In genomic region chr4:6687947-6688878, GRCh38 we compare ENCODE assay signal across 12 cellular contexts. TPM values are rescaled to one million over a fixed set of nuclear protein-coding genes. Genes with fewer than 3 reads are reported as not detected.
DNase-seq lines count a peak whose midpoint lies in the region; ATAC-seq, FAIRE-seq and TF ChIP-seq lines count a peak whose summit lies in the region.
"Had no signal": no experiment of that assay in that cellular context is flagged by ENCODE, and none has a peak within 500 bp of the region (broad histone marks: within the 10 kb centered on the region; RNA-seq: fewer than 3 reads in every experiment).

No MANE protein-coding gene starts in this region.

- intact Hi-C loops in Calu3 (cut with micrococcal nuclease; ENCODE audit: unreplicated experiment) (loop anchor here (2.0 kb wide), 1 partner anchor 13 kb away; a partner anchor contains a TSS), K562 (cut with micrococcal nuclease) (no loop called here), natural killer cell (cut with micrococcal nuclease) (loop anchor here (2.0 kb wide), 2 partner anchors 21 to 47 kb away; partner anchors contain the start of genes MRFAP1 and MRFAP1L1), heart right ventricle (cut with DNase I) (no loop called here)

- no peak for TF ChIP-seq CTCF in Calu3 (IDR thresholded peaks at IDR 0.05; ENCODE audit: unreplicated experiment)
- TF ChIP-seq CTCF in LNCAP (IDR thresholded peaks at IDR 0.05) = peak; percentile 35; the same call in 1 of the 2 replicates
- peak in 1 of 3 experiments; percentile 27; a peak in 2 of 6 replicates for TF ChIP-seq CTCF in K562 (IDR thresholded peaks at IDR 0.05 in 2 of 3, conservative IDR thresholded peaks at IDR 0.05 in 1 of 3; ENCODE audit: insufficient read depth in 2 of 3, low read depth in 1 of 3, low read length in 3 of 3)
- no peak for TF ChIP-seq CTCF in natural killer cell (IDR thresholded peaks at IDR 0.05)
- TF ChIP-seq CTCF in heart right ventricle (IDR thresholded peaks at IDR 0.05) = no peak

- peak overlapping the region; percentile 96 for H3K27ac Mint-ChIP-seq in Calu3 (ENCODE audit: unreplicated experiment)
- H3K27ac Mint-ChIP-seq in natural killer cell = peak overlapping the region; percentile 97 to 98

- TF ChIP-seq EP300 in K562 (IDR thresholded peaks at IDR 0.05; ENCODE audit: low read length) = no peak

- CTCF ChIA-PET in Calu3 (lab: Charles Lee) (interaction anchor here (0.6 to 3.1 kb wide), 5 partner anchors 13 to 1104 kb away, joined by 4 to 26 read pairs (median 5); no protein-coding TSS in a partner anchor), K562 (lab: Yijun Ruan, JAX; ENCODE audit: low intra/inter-chr PET ratio) (interaction anchor here (0.6 kb wide), 1 partner anchor 12 kb away, joined by 5 read pairs; no protein-coding TSS in a partner anchor)

- 73% methylated on average over 24 of the region's 24 CpGs for WGBS in K562 (ENCODE audit: insufficient coverage, low coverage, missing lambda C conversion rate)
- WGBS in heart right ventricle, 2 donors = 88 to 90% methylated on average over 24 of the region's 24 CpGs

- TF ChIP-seq RAD21 in K562 (CRISPR knock-in tag; conservative IDR thresholded peaks at IDR 0.05 in 1 of 2, IDR thresholded peaks at IDR 0.05 in 1 of 2) = no peak

- POLR2A ChIA-PET in K562 (lab: Yijun Ruan, JAX) = interaction anchor here (1.4 to 4.8 kb wide), 3 partner anchors 12 to 15 kb away, joined by 4 to 25 read pairs (median 13); a partner anchor contains a TSS

- H3K4me3 Mint-ChIP-seq in Calu3 (ENCODE audit: low read depth, unreplicated experiment) (peak overlapping the region; percentile 60), natural killer cell (peak overlapping the region; percentile 98)

- H3K27ac ChIP-seq in K562 (ENCODE audit: extremely low read depth, low read depth, low read length) (peak overlapping the region; percentile 74), heart right ventricle (peak overlapping the region in 3 of 10 donors; percentile 9 to 85 (median 15))
- H3K27ac ChIP-seq: gastrocnemius medialis, ovary had no signal

- peak; percentile 56 for FAIRE-seq in K562 (lab: Jason Lieb, UNC)
- FAIRE-seq in frontal cortex (lab: Jason Lieb, UNC) = no peak

- TF ChIP-seq POLR2A in K562 (conservative IDR thresholded peaks at IDR 0.05) = no peak

- H3K4me3 ChIP-seq in K562 (no peak overlapping the region), heart right ventricle (peak overlapping the region in 1 of 10 donors; percentile 18)
- H3K4me3 ChIP-seq: adrenal gland, gastrocnemius medialis, ovary had no signal

- H3K4me2 ChIP-seq in K562 (ENCODE audit: insufficient read depth, low read length) = peak overlapping the region; percentile 79

- no peaks in the 10 kb centered on the region for H3K9me1 ChIP-seq in K562 (ENCODE audit: control insufficient read depth, insufficient read depth, low read length)

- peak; percentile 36 for DNase-seq in Calu3
- DNase-seq in K562 (ENCODE audit: extremely low read depth in 1 of 4, low spot score in 3 of 4) = peak in 1 of 4 experiments; percentile 39
- no peak for DNase-seq in natural killer cell
- DNase-seq in heart right ventricle = no peak
- DNase-seq in frontal cortex (ENCODE audit: low spot score in 2 of 2) = no peak
- DNase-seq: gastrocnemius medialis had no signal

- H3K9ac ChIP-seq in K562 (ENCODE audit: insufficient read depth in 1 of 2, low read depth in 2 of 2, low read length in 2 of 2) = peak overlapping the region; percentile 66 to 77

- H3K9me3 ChIP-seq in K562 (replicated peaks; ENCODE audit: control insufficient read depth, insufficient read depth, low read depth, low read length) = no peaks in the 10 kb centered on the region
- no peaks in the 10 kb centered on the region for H3K9me3 ChIP-seq in heart right ventricle
- H3K9me3 ChIP-seq: adrenal gland, gastrocnemius medialis, ovary had no signal

- H3K36me3 ChIP-seq in K562 (ENCODE audit: control insufficient read depth, insufficient read depth, low read length) (no peaks in the 10 kb centered on the region), heart right ventricle (no peaks in the 10 kb centered on the region)
- H3K36me3 ChIP-seq: adrenal gland, gastrocnemius medialis, ovary had no signal

- H3K4me1 Mint-ChIP-seq in Calu3 (ENCODE audit: low read depth, unreplicated experiment) (peaks cover 34% of the 10 kb centered on the region), natural killer cell (peaks cover 46 to 72% of the 10 kb centered on the region in 2 donors)

- H3K36me3 Mint-ChIP-seq in Calu3 (ENCODE audit: insufficient read depth, unreplicated experiment) = peaks cover 34% of the 10 kb centered on the region
- H3K36me3 Mint-ChIP-seq in natural killer cell = no peaks in the 10 kb centered on the region

- H2AFZ ChIP-seq in K562 (ENCODE audit: low read depth, low read length) = peak overlapping the region; percentile 98

- H4K20me1 ChIP-seq in K562 (replicated peaks; ENCODE audit: control insufficient read depth, insufficient read depth, low read length) = no peaks in the 10 kb centered on the region

- no TSS peak for BruUV-seq in Calu3 (replicated peaks; lab: Mats Ljungman, UMichigan)
- BruUV-seq in K562 (replicated peaks; lab: Mats Ljungman, UMichigan) = no TSS peak

- H3K4me1 ChIP-seq in K562 (replicated peaks in 1 of 2; ENCODE audit: control insufficient read depth in 2 of 2, insufficient read depth in 2 of 2, low read length in 2 of 2) (peaks cover 32 to 46% of the 10 kb centered on the region in 2 experiments), heart right ventricle (peaks cover 0 to 37% (median 0%) of the 10 kb centered on the region in 9 donors)
- H3K4me1 ChIP-seq: gastrocnemius medialis had no signal

- H3K9me3 Mint-ChIP-seq in Calu3 (ENCODE audit: low read depth, unreplicated experiment) (no peaks in the 10 kb centered on the region), natural killer cell (no peaks in the 10 kb centered on the region)

- in situ Hi-C loops in K562 (cut with MboI) = no loop called here

- H3K79me2 ChIP-seq in K562 (ENCODE audit: control insufficient read depth, insufficient read depth, low read length) = no peaks in the 10 kb centered on the region

- H3K27me3 Mint-ChIP-seq in Calu3 (ENCODE audit: unreplicated experiment) = no peaks in the 10 kb centered on the region
- H3K27me3 Mint-ChIP-seq in natural killer cell (ENCODE audit: low read depth in 2 of 2) = no peaks in the 10 kb centered on the region

- H3K27me3 ChIP-seq in K562 (ENCODE audit: control insufficient read depth in 2 of 2, insufficient read depth in 2 of 2, low read length in 2 of 2) = no peaks in the 10 kb centered on the region
- no peaks in the 10 kb centered on the region for H3K27me3 ChIP-seq in heart right ventricle
- H3K27me3 ChIP-seq: adrenal gland, gastrocnemius medialis, ovary had no signal

- ATAC-seq in K562 = no peak
- peak in 1 of 3 donors; percentile 0 for ATAC-seq in natural killer cell
- no peak for ATAC-seq in GM21717 (IDR thresholded peaks at IDR 0.05; ENCODE audit: unreplicated experiment)
- ATAC-seq in HG03354 (IDR thresholded peaks at IDR 0.05; ENCODE audit: poor library complexity, severe bottlenecking, unreplicated experiment) = no peak
- ATAC-seq in heart right ventricle = no peak
- ATAC-seq: gastrocnemius medialis had no signal

RNA-seq across cellular contexts. Expression of gene S100P, which starts 5.5 kb away (rescaled TPM):
- 365 and 600 TPM in 2 replicates for total RNA-seq in Calu3 (2022)
- 1.7 TPM in 1 of 2 replicates, not detected in the other for total RNA-seq in K562 (2011; cell fraction: chromatin; rRNA removed; ENCODE audit: low replicate concordance)
- total RNA-seq in K562 (2011; cell fraction: nucleolus; rRNA removed) = 0.33 and 0.53 TPM in 2 replicates
- 0.81 TPM in 1 of 2 replicates, not detected in the other for total RNA-seq in K562 (2011; cell fraction: nucleoplasm; rRNA removed)
- total RNA-seq in K562 (2014; rRNA removed) = 5.8 and 7.5 TPM in 2 replicates
- 7.4 and 13.7 TPM in 2 replicates for total RNA-seq in K562 (2014; rRNA removed; fragmentation: Illumina TruSeq; extraction: Trizol)
- 7.2 and 7.5 TPM in 2 replicates for total RNA-seq in K562 (2015; rRNA removed; fragmentation: Illumina TruSeq; extraction: Trizol)
- total RNA-seq in K562 (2021) = 13.2 and 16.8 TPM in 2 replicates
- polyA plus RNA-seq in K562 (2011; rRNA removed) = 2.7 and 4.1 TPM in 2 replicates
- polyA plus RNA-seq in K562 (2011; cell fraction: cytosol; rRNA removed) = 0.55 and 3.2 TPM in 2 replicates
- 0.30 and 1.6 TPM in 2 replicates for polyA plus RNA-seq in K562 (2011; cell fraction: nucleus; rRNA removed)
- 11.5 and 304 TPM in 2 replicates for polyA plus RNA-seq in K562 (2012)
- 6.9 and 7.4 TPM in 2 replicates for polyA plus RNA-seq in K562 (2014; fragmentation: Illumina TruSeq; extraction: Trizol)
- 10 to 100 TPM; 21.0 to 23.8 TPM for polyA plus RNA-seq in K562 (2014; fragmentation: Nextera tagmentation; extraction: Ambion mirVana)
- polyA plus RNA-seq in K562 (2014; rRNA removed) = 5.5 and 5.7 TPM in 2 replicates
- 0.15 and 0.25 TPM in 2 replicates for polyA minus RNA-seq in K562 (2011; rRNA and poly(A)+ RNA removed)
- 4.8 and 23.3 TPM in 2 replicates for polyA minus RNA-seq in K562 (2011; cell fraction: cytosol; rRNA and poly(A)+ RNA removed)
- polyA minus RNA-seq in K562 (2011; cell fraction: nucleus; rRNA and poly(A)+ RNA removed) = 4.7 and 6.1 TPM in 2 replicates
- 1 to 10 TPM; 2.4 to 4.3 (median 2.7) TPM for total RNA-seq in natural killer cell
- 1 to 10 TPM in 5 of 10 donors, under 1 TPM in 1, not detected in 4; 0.41 to 8.2 (median 1.6) TPM for total RNA-seq in heart right ventricle
- polyA plus RNA-seq in heart right ventricle = under 1 TPM; 0.22 to 0.68 TPM
- total RNA-seq in frontal cortex = 0.41 TPM
- total RNA-seq: M059J had no signal

RNA-seq across cellular contexts. Expression of gene MRFAP1L1, which starts 21.5 kb away (rescaled TPM):
- total RNA-seq in Calu3 (2022) (31.7 and 33.1 TPM in 2 replicates), K562 (2014; rRNA removed) (74.2 and 78.8 TPM in 2 replicates), K562 (2014; rRNA removed; fragmentation: Illumina TruSeq; extraction: Trizol) (85.7 and 86.2 TPM in 2 replicates), K562 (2015; rRNA removed; fragmentation: Illumina TruSeq; extraction: Trizol) (83.3 and 90.6 TPM in 2 replicates), K562 (2021) (51.3 and 53.6 TPM in 2 replicates), natural killer cell (10 to 100 TPM; 38.4 to 60.9 (median 40.8) TPM), heart right ventricle (10 to 100 TPM; 37.5 to 49.9 (median 42.1) TPM), frontal cortex (100 TPM)
- total RNA-seq in K562 (2011; cell fraction: chromatin; rRNA removed; ENCODE audit: low replicate concordance) = 23.4 and 45.9 TPM in 2 replicates
- 16.5 and 18.4 TPM in 2 replicates for total RNA-seq in K562 (2011; cell fraction: nucleolus; rRNA removed)
- 26.7 and 33.1 TPM in 2 replicates for total RNA-seq in K562 (2011; cell fraction: nucleoplasm; rRNA removed)
- polyA plus RNA-seq in K562 (2011; rRNA removed) (59.5 and 83.8 TPM in 2 replicates), K562 (2014; fragmentation: Illumina TruSeq; extraction: Trizol) (74.8 and 87.6 TPM in 2 replicates), K562 (2014; fragmentation: Nextera tagmentation; extraction: Ambion mirVana) (10 to 100 TPM; 37.6 to 48.1 TPM), K562 (2014; rRNA removed) (104 and 111 TPM in 2 replicates), heart right ventricle (10 to 100 TPM; 61.5 to 73.7 TPM)
- 19.4 and 37.0 TPM in 2 replicates for polyA plus RNA-seq in K562 (2011; cell fraction: cytosol; rRNA removed)
- polyA plus RNA-seq in K562 (2011; cell fraction: nucleus; rRNA removed) = 37.8 and 48.5 TPM in 2 replicates
- polyA plus RNA-seq in K562 (2012) = 49.1 and 74.0 TPM in 2 replicates
- 46.9 and 49.6 TPM in 2 replicates for polyA minus RNA-seq in K562 (2011; rRNA and poly(A)+ RNA removed)
- polyA minus RNA-seq in K562 (2011; cell fraction: cytosol; rRNA and poly(A)+ RNA removed) = 10.4 and 17.8 TPM in 2 replicates
- 13.7 and 31.7 TPM in 2 replicates for polyA minus RNA-seq in K562 (2011; cell fraction: nucleus; rRNA and poly(A)+ RNA removed)

RNA-seq across cellular contexts. Expression of gene BLOC1S4, which starts 27.8 kb away (rescaled TPM):
- total RNA-seq in Calu3 (2022) (9.2 and 13.2 TPM in 2 replicates), K562 (2014; rRNA removed) (31.6 and 38.3 TPM in 2 replicates), K562 (2014; rRNA removed; fragmentation: Illumina TruSeq; extraction: Trizol) (10.0 and 11.2 TPM in 2 replicates), K562 (2015; rRNA removed; fragmentation: Illumina TruSeq; extraction: Trizol) (10.5 and 10.8 TPM in 2 replicates), K562 (2021) (29.4 and 31.1 TPM in 2 replicates), natural killer cell (10 to 100 TPM; 18.9 to 20.1 (median 20.0) TPM), heart right ventricle (10 to 100 TPM in 1 of 10 donors, 1 to 10 TPM in 9; 4.4 to 10.2 (median 7.0) TPM), frontal cortex (10.2 TPM)
- 9.9 and 18.6 TPM in 2 replicates for total RNA-seq in K562 (2011; cell fraction: chromatin; rRNA removed; ENCODE audit: low replicate concordance)
- 25.1 and 30.5 TPM in 2 replicates for total RNA-seq in K562 (2011; cell fraction: nucleolus; rRNA removed)
- total RNA-seq in K562 (2011; cell fraction: nucleoplasm; rRNA removed) = 18.3 and 23.1 TPM in 2 replicates
- polyA plus RNA-seq in K562 (2011; rRNA removed) (21.0 and 25.5 TPM in 2 replicates), K562 (2014; fragmentation: Illumina TruSeq; extraction: Trizol) (10.3 and 15.0 TPM in 2 replicates), K562 (2014; fragmentation: Nextera tagmentation; extraction: Ambion mirVana) (1 to 10 TPM; 3.1 to 3.9 TPM), K562 (2014; rRNA removed) (30.9 and 37.3 TPM in 2 replicates), heart right ventricle (1 to 10 TPM; 4.8 to 7.8 TPM)
- 27.6 and 61.0 TPM in 2 replicates for polyA plus RNA-seq in K562 (2011; cell fraction: cytosol; rRNA removed)
- polyA plus RNA-seq in K562 (2011; cell fraction: nucleus; rRNA removed) = 14.4 and 23.7 TPM in 2 replicates
- polyA plus RNA-seq in K562 (2012) = 20.7 and 24.2 TPM in 2 replicates
- polyA minus RNA-seq in K562 (2011; rRNA and poly(A)+ RNA removed) = 5.4 and 8.9 TPM in 2 replicates
- 9.5 and 11.1 TPM in 2 replicates for polyA minus RNA-seq in K562 (2011; cell fraction: cytosol; rRNA and poly(A)+ RNA removed)
- polyA minus RNA-seq in K562 (2011; cell fraction: nucleus; rRNA and poly(A)+ RNA removed) = 10.4 and 14.2 TPM in 2 replicates

RNA-seq across cellular contexts. Expression of gene MRFAP1, which starts 47.7 kb away (rescaled TPM):
- 151 and 154 TPM in 2 replicates for total RNA-seq in Calu3 (2022)
- total RNA-seq in K562 (2011; cell fraction: chromatin; rRNA removed; ENCODE audit: low replicate concordance) = 15.5 and 27.2 TPM in 2 replicates
- 14.7 and 15.3 TPM in 2 replicates for total RNA-seq in K562 (2011; cell fraction: nucleolus; rRNA removed)
- total RNA-seq in K562 (2011; cell fraction: nucleoplasm; rRNA removed) = 23.0 and 24.2 TPM in 2 replicates
- total RNA-seq in K562 (2014; rRNA removed) = 147 and 234 TPM in 2 replicates
- total RNA-seq in K562 (2014; rRNA removed; fragmentation: Illumina TruSeq; extraction: Trizol) = 151 and 173 TPM in 2 replicates
- 163 and 171 TPM in 2 replicates for total RNA-seq in K562 (2015; rRNA removed; fragmentation: Illumina TruSeq; extraction: Trizol)
- 257 and 270 TPM in 2 replicates for total RNA-seq in K562 (2021)
- polyA plus RNA-seq in K562 (2011; rRNA removed) = 123 and 143 TPM in 2 replicates
- 93.5 and 146 TPM in 2 replicates for polyA plus RNA-seq in K562 (2011; cell fraction: cytosol; rRNA removed)
- 74.4 and 83.5 TPM in 2 replicates for polyA plus RNA-seq in K562 (2011; cell fraction: nucleus; rRNA removed)
- polyA plus RNA-seq in K562 (2012) = 285 and 344 TPM in 2 replicates
- 185 and 221 TPM in 2 replicates for polyA plus RNA-seq in K562 (2014; fragmentation: Illumina TruSeq; extraction: Trizol)
- 10 to 100 TPM; 46.0 to 59.9 TPM for polyA plus RNA-seq in K562 (2014; fragmentation: Nextera tagmentation; extraction: Ambion mirVana)
- 251 and 255 TPM in 2 replicates for polyA plus RNA-seq in K562 (2014; rRNA removed)
- 49.7 and 58.2 TPM in 2 replicates for polyA minus RNA-seq in K562 (2011; rRNA and poly(A)+ RNA removed)
- 37.6 and 63.5 TPM in 2 replicates for polyA minus RNA-seq in K562 (2011; cell fraction: cytosol; rRNA and poly(A)+ RNA removed)
- 13.9 and 29.2 TPM in 2 replicates for polyA minus RNA-seq in K562 (2011; cell fraction: nucleus; rRNA and poly(A)+ RNA removed)
- total RNA-seq in natural killer cell = 100 to 1,000 TPM; 105 to 146 (median 146) TPM
- 100 to 1,000 TPM; 222 to 268 (median 248) TPM for total RNA-seq in heart right ventricle
- polyA plus RNA-seq in heart right ventricle = 100 to 1,000 TPM; 163 to 445 TPM
- 83.2 TPM for total RNA-seq in frontal cortex

Comparison
In these comparisons a context has a peak if more than half of its experiments do, and no peak if none do; other contexts are left out.
1. RNA of gene S100P, which starts 5.5 kb away (total RNA-seq): 365 to 600 TPM in Calu3; 0.33 to 16.8 TPM in K562, 2.4 to 4.3 TPM in natural killer cell, 0.41 to 8.2 TPM in heart right ventricle and 0.41 TPM in frontal cortex (single experiment); every median in the first group is over 10 times any median in the second.
2. intact Hi-C loops: an anchor here in Calu3 (2.0 kb wide) and natural killer cell (2.0 kb wide); none called in K562 and heart right ventricle.